1 cellular context compared by ENCODE assay signal in the genomic region with DNA sequence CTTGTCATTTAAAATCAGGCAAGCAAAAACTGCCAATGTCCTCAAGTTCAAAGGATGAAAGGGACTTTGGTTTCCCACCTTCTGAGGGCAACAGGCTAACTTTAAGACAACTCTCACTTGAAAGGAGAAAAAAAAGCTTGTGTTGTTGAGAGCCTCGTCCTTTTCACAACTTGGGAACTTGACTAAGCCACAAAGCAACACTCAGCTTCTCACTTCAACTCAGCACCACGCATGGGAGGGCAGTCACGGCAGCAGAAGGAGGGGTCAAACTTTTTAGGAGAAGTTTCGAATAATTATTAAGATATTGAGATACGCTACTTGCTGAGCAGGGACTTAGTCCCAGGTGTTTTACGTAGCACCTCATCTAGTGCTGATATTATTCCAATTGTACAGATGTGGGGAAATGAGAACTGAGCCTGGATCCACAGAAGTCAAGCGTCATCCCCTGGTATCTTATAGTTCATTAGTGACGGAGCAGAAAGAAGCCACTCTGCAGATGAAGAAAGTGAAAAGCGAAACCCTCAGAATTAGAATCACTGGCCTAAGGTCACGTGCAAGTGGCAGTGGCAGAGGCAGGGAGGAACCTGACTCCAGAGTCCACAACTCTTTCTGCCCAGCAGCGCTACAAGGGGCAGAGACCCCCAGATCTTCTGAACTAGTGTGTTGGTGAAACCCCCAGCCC.
TF ChIP-seq lines count a peak whose summit lies in the region.

No MANE protein-coding gene starts in this region.

TF ChIP-seq in GM12878, 131 proteins besides CTCF, POLR2A, EP300 and RAD21 (continued from another document and continues in another):
- TF ChIP-seq, protein P1, sequence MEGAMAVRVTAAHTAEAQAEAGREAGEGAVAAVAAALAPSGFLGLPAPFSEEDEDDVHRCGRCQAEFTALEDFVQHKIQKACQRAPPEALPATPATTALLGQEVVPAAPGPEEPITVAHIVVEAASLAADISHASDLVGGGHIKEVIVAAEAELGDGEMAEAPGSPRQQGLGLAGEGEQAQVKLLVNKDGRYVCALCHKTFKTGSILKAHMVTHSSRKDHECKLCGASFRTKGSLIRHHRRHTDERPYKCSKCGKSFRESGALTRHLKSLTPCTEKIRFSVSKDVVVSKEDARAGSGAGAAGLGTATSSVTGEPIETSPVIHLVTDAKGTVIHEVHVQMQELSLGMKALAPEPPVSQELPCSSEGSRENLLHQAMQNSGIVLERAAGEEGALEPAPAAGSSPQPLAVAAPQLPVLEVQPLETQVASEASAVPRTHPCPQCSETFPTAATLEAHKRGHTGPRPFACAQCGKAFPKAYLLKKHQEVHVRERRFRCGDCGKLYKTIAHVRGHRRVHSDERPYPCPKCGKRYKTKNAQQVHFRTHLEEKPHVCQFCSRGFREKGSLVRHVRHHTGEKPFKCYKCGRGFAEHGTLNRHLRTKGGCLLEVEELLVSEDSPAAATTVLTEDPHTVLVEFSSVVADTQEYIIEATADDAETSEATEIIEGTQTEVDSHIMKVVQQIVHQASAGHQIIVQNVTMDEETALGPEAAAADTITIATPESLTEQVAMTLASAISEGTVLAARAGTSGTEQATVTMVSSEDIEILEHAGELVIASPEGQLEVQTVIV (IDR thresholded peaks at IDR 0.05; ENCODE audit: borderline replicate concordance, partially characterized antibody), result no peak
- TF ChIP-seq MTA2 (IDR thresholded peaks at IDR 0.05; ENCODE audit: low read depth) (peak; percentile 62; the same call in 1 of the 2 replicates), SMC3 (IDR thresholded peaks at IDR 0.05; ENCODE audit: borderline replicate concordance, low read length) (no peak), RAD51 (IDR thresholded peaks at IDR 0.05) (peak; percentile 69; the same call in 1 of the 2 replicates), RUNX3 (IDR thresholded peaks at IDR 0.05; ENCODE audit: low read length) (peak; percentile 60), FOXM1 (IDR thresholded peaks at IDR 0.05; ENCODE audit: low read depth, low read length) (no peak), RB1 (IDR thresholded peaks at IDR 0.05; ENCODE audit: borderline replicate concordance) (no peak), RCOR1 (conservative IDR thresholded peaks at IDR 0.05; ENCODE audit: low read depth, low read length) (no peak), KDM1A (IDR thresholded peaks at IDR 0.05; ENCODE audit: borderline replicate concordance) (no peak), ZNF207 (IDR thresholded peaks at IDR 0.05; ENCODE audit: borderline replicate concordance) (no peak), POLR2AphosphoS5 (IDR thresholded peaks at IDR 0.05; ENCODE audit: low read length) (no peak), ZSCAN29 (IDR thresholded peaks at IDR 0.05) (no peak), ZNF24 (IDR thresholded peaks at IDR 0.05) (peak; percentile 63; the same call in 1 of the 2 replicates), CREM (IDR thresholded peaks at IDR 0.05; ENCODE audit: low read depth) (peak; percentile 65), NFYA (IDR thresholded peaks at IDR 0.05; ENCODE audit: borderline replicate concordance, low read depth, low read length) (no peak), CREB1 (IDR thresholded peaks at IDR 0.05; ENCODE audit: low read depth) (peak; percentile 88), WRNIP1 (IDR thresholded peaks at IDR 0.05; ENCODE audit: borderline replicate concordance, low read depth, low read length) (no peak), TBL1XR1 (IDR thresholded peaks at IDR 0.05; ENCODE audit: low read depth, low read length) (0 out of 2 replicates have a peak, but pooled peaks have one; percentile 36), POLR2AphosphoS2 (IDR thresholded peaks at IDR 0.05; ENCODE audit: low read depth, low read length) (no peak), SPI1 (IDR thresholded peaks at IDR 0.05; ENCODE audit: borderline replicate concordance, insufficient read depth, low read depth, low read length) (peak; percentile 43; the same call in 1 of the 2 replicates), BHLHE40 (IDR thresholded peaks at IDR 0.05; ENCODE audit: borderline replicate concordance in 1 of 2, low read depth in 2 of 2, low read length in 1 of 2) (peak; percentile 93 to 96), MYB (IDR thresholded peaks at IDR 0.05; ENCODE audit: borderline replicate concordance, low read depth, low read length) (no peak), IKZF1 (conservative IDR thresholded peaks at IDR 0.05) (peak; percentile 29; the same call in 1 of the 2 replicates), ATF7 (IDR thresholded peaks at IDR 0.05; ENCODE audit: low read depth) (0 out of 2 replicates have a peak, but pooled peaks have one; percentile 18), GATAD2B (conservative IDR thresholded peaks at IDR 0.05; ENCODE audit: low read depth) (no peak), NBN (IDR thresholded peaks at IDR 0.05) (no peak), ZNF622 (IDR thresholded peaks at IDR 0.05) (no peak)
- TF ChIP-seq, protein P2, sequence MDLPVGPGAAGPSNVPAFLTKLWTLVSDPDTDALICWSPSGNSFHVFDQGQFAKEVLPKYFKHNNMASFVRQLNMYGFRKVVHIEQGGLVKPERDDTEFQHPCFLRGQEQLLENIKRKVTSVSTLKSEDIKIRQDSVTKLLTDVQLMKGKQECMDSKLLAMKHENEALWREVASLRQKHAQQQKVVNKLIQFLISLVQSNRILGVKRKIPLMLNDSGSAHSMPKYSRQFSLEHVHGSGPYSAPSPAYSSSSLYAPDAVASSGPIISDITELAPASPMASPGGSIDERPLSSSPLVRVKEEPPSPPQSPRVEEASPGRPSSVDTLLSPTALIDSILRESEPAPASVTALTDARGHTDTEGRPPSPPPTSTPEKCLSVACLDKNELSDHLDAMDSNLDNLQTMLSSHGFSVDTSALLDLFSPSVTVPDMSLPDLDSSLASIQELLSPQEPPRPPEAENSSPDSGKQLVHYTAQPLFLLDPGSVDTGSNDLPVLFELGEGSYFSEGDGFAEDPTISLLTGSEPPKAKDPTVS (IDR thresholded peaks at IDR 0.05; ENCODE audit: low read depth, low read length), result no peak
- TF ChIP-seq, protein P3, sequence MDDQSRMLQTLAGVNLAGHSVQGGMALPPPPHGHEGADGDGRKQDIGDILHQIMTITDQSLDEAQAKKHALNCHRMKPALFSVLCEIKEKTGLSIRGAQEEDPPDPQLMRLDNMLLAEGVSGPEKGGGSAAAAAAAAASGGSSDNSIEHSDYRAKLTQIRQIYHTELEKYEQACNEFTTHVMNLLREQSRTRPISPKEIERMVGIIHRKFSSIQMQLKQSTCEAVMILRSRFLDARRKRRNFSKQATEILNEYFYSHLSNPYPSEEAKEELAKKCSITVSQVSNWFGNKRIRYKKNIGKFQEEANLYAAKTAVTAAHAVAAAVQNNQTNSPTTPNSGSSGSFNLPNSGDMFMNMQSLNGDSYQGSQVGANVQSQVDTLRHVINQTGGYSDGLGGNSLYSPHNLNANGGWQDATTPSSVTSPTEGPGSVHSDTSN (IDR thresholded peaks at IDR 0.05; ENCODE audit: insufficient replicate concordance, low read depth, low read length), result no peak
- TF ChIP-seq, protein P4, sequence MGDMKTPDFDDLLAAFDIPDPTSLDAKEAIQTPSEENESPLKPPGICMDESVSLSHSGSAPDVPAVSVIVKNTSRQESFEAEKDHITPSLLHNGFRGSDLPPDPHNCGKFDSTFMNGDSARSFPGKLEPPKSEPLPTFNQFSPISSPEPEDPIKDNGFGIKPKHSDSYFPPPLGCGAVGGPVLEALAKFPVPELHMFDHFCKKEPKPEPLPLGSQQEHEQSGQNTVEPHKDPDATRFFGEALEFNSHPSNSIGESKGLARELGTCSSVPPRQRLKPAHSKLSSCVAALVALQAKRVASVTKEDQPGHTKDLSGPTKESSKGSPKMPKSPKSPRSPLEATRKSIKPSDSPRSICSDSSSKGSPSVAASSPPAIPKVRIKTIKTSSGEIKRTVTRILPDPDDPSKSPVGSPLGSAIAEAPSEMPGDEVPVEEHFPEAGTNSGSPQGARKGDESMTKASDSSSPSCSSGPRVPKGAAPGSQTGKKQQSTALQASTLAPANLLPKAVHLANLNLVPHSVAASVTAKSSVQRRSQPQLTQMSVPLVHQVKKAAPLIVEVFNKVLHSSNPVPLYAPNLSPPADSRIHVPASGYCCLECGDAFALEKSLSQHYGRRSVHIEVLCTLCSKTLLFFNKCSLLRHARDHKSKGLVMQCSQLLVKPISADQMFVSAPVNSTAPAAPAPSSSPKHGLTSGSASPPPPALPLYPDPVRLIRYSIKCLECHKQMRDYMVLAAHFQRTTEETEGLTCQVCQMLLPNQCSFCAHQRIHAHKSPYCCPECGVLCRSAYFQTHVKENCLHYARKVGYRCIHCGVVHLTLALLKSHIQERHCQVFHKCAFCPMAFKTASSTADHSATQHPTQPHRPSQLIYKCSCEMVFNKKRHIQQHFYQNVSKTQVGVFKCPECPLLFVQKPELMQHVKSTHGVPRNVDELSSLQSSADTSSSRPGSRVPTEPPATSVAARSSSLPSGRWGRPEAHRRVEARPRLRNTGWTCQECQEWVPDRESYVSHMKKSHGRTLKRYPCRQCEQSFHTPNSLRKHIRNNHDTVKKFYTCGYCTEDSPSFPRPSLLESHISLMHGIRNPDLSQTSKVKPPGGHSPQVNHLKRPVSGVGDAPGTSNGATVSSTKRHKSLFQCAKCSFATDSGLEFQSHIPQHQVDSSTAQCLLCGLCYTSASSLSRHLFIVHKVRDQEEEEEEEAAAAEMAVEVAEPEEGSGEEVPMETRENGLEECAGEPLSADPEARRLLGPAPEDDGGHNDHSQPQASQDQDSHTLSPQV (IDR thresholded peaks at IDR 0.05), result no peak
- TF ChIP-seq, protein P5, sequence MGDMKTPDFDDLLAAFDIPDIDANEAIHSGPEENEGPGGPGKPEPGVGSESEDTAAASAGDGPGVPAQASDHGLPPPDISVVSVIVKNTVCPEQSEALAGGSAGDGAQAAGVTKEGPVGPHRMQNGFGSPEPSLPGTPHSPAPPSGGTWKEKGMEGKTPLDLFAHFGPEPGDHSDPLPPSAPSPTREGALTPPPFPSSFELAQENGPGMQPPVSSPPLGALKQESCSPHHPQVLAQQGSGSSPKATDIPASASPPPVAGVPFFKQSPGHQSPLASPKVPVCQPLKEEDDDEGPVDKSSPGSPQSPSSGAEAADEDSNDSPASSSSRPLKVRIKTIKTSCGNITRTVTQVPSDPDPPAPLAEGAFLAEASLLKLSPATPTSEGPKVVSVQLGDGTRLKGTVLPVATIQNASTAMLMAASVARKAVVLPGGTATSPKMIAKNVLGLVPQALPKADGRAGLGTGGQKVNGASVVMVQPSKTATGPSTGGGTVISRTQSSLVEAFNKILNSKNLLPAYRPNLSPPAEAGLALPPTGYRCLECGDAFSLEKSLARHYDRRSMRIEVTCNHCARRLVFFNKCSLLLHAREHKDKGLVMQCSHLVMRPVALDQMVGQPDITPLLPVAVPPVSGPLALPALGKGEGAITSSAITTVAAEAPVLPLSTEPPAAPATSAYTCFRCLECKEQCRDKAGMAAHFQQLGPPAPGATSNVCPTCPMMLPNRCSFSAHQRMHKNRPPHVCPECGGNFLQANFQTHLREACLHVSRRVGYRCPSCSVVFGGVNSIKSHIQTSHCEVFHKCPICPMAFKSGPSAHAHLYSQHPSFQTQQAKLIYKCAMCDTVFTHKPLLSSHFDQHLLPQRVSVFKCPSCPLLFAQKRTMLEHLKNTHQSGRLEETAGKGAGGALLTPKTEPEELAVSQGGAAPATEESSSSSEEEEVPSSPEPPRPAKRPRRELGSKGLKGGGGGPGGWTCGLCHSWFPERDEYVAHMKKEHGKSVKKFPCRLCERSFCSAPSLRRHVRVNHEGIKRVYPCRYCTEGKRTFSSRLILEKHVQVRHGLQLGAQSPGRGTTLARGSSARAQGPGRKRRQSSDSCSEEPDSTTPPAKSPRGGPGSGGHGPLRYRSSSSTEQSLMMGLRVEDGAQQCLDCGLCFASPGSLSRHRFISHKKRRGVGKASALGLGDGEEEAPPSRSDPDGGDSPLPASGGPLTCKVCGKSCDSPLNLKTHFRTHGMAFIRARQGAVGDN (IDR thresholded peaks at IDR 0.05), result no peak
- TF ChIP-seq, protein P6, sequence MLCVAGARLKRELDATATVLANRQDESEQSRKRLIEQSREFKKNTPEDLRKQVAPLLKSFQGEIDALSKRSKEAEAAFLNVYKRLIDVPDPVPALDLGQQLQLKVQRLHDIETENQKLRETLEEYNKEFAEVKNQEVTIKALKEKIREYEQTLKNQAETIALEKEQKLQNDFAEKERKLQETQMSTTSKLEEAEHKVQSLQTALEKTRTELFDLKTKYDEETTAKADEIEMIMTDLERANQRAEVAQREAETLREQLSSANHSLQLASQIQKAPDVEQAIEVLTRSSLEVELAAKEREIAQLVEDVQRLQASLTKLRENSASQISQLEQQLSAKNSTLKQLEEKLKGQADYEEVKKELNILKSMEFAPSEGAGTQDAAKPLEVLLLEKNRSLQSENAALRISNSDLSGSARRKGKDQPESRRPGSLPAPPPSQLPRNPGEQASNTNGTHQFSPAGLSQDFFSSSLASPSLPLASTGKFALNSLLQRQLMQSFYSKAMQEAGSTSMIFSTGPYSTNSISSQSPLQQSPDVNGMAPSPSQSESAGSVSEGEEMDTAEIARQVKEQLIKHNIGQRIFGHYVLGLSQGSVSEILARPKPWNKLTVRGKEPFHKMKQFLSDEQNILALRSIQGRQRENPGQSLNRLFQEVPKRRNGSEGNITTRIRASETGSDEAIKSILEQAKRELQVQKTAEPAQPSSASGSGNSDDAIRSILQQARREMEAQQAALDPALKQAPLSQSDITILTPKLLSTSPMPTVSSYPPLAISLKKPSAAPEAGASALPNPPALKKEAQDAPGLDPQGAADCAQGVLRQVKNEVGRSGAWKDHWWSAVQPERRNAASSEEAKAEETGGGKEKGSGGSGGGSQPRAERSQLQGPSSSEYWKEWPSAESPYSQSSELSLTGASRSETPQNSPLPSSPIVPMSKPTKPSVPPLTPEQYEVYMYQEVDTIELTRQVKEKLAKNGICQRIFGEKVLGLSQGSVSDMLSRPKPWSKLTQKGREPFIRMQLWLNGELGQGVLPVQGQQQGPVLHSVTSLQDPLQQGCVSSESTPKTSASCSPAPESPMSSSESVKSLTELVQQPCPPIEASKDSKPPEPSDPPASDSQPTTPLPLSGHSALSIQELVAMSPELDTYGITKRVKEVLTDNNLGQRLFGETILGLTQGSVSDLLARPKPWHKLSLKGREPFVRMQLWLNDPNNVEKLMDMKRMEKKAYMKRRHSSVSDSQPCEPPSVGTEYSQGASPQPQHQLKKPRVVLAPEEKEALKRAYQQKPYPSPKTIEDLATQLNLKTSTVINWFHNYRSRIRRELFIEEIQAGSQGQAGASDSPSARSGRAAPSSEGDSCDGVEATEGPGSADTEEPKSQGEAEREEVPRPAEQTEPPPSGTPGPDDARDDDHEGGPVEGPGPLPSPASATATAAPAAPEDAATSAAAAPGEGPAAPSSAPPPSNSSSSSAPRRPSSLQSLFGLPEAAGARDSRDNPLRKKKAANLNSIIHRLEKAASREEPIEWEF (IDR thresholded peaks at IDR 0.05; ENCODE audit: insufficient replicate concordance, low read depth, low read length), result no peak
- TF ChIP-seq, protein P7, sequence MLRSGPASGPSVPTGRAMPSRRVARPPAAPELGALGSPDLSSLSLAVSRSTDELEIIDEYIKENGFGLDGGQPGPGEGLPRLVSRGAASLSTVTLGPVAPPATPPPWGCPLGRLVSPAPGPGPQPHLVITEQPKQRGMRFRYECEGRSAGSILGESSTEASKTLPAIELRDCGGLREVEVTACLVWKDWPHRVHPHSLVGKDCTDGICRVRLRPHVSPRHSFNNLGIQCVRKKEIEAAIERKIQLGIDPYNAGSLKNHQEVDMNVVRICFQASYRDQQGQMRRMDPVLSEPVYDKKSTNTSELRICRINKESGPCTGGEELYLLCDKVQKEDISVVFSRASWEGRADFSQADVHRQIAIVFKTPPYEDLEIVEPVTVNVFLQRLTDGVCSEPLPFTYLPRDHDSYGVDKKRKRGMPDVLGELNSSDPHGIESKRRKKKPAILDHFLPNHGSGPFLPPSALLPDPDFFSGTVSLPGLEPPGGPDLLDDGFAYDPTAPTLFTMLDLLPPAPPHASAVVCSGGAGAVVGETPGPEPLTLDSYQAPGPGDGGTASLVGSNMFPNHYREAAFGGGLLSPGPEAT (IDR thresholded peaks at IDR 0.05; ENCODE audit: low read depth), result 0 out of 2 replicates have a peak, but pooled peaks have one; percentile 47
